ENCODE assay signal across 9 cellular contexts in the genomic region with DNA sequence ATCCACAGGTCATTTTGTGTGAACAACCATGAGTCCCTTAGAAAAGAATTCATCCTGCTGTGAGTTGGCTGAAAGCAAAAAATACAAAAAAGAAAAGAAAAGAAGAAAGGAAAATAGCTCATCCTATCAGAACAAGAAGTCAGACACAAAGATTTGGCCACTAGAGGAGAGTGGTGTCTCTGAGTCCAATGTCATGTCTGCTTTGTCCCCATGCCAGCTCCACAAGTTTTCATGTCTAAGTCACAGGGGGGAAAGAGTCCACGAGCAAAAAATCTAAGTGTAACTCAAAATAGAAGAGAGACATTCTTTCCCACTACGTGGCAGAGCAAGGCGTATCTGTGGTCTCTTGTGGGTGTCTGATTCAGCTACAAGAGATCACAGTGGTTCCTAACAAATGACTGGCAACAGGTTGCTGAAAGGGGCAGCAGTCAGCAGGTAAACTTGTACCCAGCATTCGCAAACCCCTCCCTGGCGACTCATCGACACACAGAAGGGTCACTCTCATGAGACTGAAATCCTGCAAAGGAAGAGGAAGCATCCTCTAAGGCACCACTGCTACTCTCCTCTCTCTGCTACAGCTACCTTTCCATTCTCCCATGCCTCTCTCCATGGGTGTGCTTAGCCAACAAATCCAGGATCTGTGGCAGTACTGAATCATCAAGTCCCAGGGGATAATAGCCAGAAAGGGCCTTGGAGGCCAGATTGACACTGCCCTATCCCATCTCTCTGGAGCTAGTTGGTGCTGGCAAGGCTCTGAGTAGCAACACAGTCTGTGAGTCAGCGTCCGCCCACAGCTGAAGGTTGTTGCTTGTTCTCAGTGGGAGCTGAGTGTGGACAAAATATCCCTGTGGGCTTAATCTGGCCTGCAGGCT.
A peak's percentile ranks its signal among the peaks of the same experiment; 100 is the strongest.
DNase-seq lines count a peak whose midpoint lies in the region; ATAC-seq, FAIRE-seq and TF ChIP-seq lines count a peak whose summit lies in the region.
"Had no signal": no experiment of that assay in that cellular context is flagged by ENCODE, and none has a peak within 500 bp of the region (broad histone marks: within the 10 kb centered on the region; RNA-seq: fewer than 3 reads in every experiment).

No MANE protein-coding gene starts in this region.

- no peak overlapping the region for H3K27ac Mint-ChIP-seq in WTC11

- H3K9me3 Mint-ChIP-seq in WTC11: peaks cover 2% of the 10 kb centered on the region; the same call in 1 of the 2 replicates

- H3K4me1 Mint-ChIP-seq in WTC11: peaks cover 11% of the 10 kb centered on the region

- H3K27me3 ChIP-seq in breast epithelium: no peaks in the 10 kb centered on the region

- H3K36me3 ChIP-seq in breast epithelium (no peaks in the 10 kb centered on the region), mucosa of descending colon (ENCODE audit: low read depth) (no peaks in the 10 kb centered on the region)

- H3K4me3 ChIP-seq in breast epithelium: no peak overlapping the region
- no peak overlapping the region for H3K4me3 ChIP-seq in mucosa of descending colon

- no peak overlapping the region for H3K4me3 Mint-ChIP-seq in WTC11

- H3K4me1 ChIP-seq in breast epithelium: no peaks in the 10 kb centered on the region
- H3K4me1 ChIP-seq in mucosa of descending colon (ENCODE audit: low read depth): peaks cover 7% of the 10 kb centered on the region

- CTCF ChIA-PET in WTC11 (lab: Charles Lee): interaction anchor here (0.8 to 1.8 kb wide), 7 partner anchors 31 to 139 kb away, joined by 3 to 7 read pairs (median 3); a partner anchor contains a TSS

- H3K27ac ChIP-seq in breast epithelium: peak overlapping the region; percentile 69 to 80

- TF ChIP-seq POLR2A in breast epithelium (IDR thresholded peaks at IDR 0.05): no peak

- H3K27me3 Mint-ChIP-seq in WTC11 (ENCODE audit: low read depth): no peaks in the 10 kb centered on the region

- intact Hi-C loops in breast epithelium (cut with DNase I; ENCODE audit: low total_unique reads): no loop called here
- intact Hi-C loops in mucosa of descending colon (cut with DNase I, micrococcal nuclease): no loop called here

- DNase-seq in GM18507 (ENCODE audit: extremely low spot score, insufficient read length, low read depth) (no peak), WTC11 (ENCODE audit: low spot score) (no peak), breast epithelium (ENCODE audit: low spot score in 2 of 2) (peak in 1 of 2 donors; percentile 18), mucosa of descending colon (no peak), NCI-H510A (lab: John Stamatoyannopoulos, UW) (no peak), NCI-H2171 (lab: John Stamatoyannopoulos, UW) (no peak)
- DNase-seq in stimulated activated CD8-positive, alpha-beta memory T cell treated with anti-CD3 and anti-CD28 coated beads, Interleukin-7, amount 100 ng/mL, for 4 hours (ENCODE audit: low read depth in 2 of 2): peak; percentile 68

- ATAC-seq in HG03442 (IDR thresholded peaks at IDR 0.05; ENCODE audit: unreplicated experiment) (peak; percentile 17), WTC11 (peak; percentile 72), mucosa of descending colon (peak; percentile 60)

- TF ChIP-seq CTCF in WTC11 (IDR thresholded peaks at IDR 0.05) (no peak), breast epithelium (IDR thresholded peaks at IDR 0.05) (no peak), mucosa of descending colon (IDR thresholded peaks at IDR 0.05) (no peak)

- POLR2A ChIA-PET in WTC11 (lab: Charles Lee): no interaction called here

- no peaks in the 10 kb centered on the region for H3K36me3 Mint-ChIP-seq in WTC11

- H3K9me3 ChIP-seq in breast epithelium: no peaks in the 10 kb centered on the region
- no peaks in the 10 kb centered on the region for H3K9me3 ChIP-seq in mucosa of descending colon

- FAIRE-seq in GM18507 (lab: Jason Lieb, UNC): peak; percentile 74
- FAIRE-seq: frontal cortex had no signal

TF ChIP-seq in WTC11, 78 proteins besides CTCF, POLR2A, EP300 and RAD21:
- TF ChIP-seq SMAD4 (CRISPR knock-in tag; IDR thresholded peaks at IDR 0.05): no peak
- no peak for TF ChIP-seq TEAD1 (CRISPR knock-in tag; IDR thresholded peaks at IDR 0.05)
- TF ChIP-seq, protein P1, sequence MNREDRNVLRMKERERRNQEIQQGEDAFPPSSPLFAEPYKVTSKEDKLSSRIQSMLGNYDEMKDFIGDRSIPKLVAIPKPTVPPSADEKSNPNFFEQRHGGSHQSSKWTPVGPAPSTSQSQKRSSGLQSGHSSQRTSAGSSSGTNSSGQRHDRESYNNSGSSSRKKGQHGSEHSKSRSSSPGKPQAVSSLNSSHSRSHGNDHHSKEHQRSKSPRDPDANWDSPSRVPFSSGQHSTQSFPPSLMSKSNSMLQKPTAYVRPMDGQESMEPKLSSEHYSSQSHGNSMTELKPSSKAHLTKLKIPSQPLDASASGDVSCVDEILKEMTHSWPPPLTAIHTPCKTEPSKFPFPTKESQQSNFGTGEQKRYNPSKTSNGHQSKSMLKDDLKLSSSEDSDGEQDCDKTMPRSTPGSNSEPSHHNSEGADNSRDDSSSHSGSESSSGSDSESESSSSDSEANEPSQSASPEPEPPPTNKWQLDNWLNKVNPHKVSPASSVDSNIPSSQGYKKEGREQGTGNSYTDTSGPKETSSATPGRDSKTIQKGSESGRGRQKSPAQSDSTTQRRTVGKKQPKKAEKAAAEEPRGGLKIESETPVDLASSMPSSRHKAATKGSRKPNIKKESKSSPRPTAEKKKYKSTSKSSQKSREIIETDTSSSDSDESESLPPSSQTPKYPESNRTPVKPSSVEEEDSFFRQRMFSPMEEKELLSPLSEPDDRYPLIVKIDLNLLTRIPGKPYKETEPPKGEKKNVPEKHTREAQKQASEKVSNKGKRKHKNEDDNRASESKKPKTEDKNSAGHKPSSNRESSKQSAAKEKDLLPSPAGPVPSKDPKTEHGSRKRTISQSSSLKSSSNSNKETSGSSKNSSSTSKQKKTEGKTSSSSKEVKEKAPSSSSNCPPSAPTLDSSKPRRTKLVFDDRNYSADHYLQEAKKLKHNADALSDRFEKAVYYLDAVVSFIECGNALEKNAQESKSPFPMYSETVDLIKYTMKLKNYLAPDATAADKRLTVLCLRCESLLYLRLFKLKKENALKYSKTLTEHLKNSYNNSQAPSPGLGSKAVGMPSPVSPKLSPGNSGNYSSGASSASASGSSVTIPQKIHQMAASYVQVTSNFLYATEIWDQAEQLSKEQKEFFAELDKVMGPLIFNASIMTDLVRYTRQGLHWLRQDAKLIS (CRISPR knock-in tag; IDR thresholded peaks at IDR 0.05; ENCODE audit: borderline replicate concordance): no peak
- TF ChIP-seq RORB (CRISPR knock-in tag; IDR thresholded peaks at IDR 0.05): no peak

Comparison
In these comparisons a context has a peak if more than half of its experiments do, and no peak if none do; other contexts are left out.
1. DNase-seq: peak in stimulated activated CD8-positive, alpha-beta memory T cell treated with anti-CD3 and anti-CD28 coated beads, Interleukin-7, amount 100 ng/mL, for 4 hours (2 of 2); none in GM18507 (single experiment), WTC11 (single experiment), mucosa of descending colon (0 of 3), NCI-H510A (single experiment) and NCI-H2171 (single experiment).
2. ATAC-seq: peak in every context shown above with its lines; median percentile 72 in WTC11; 60 in mucosa of descending colon; 17 in HG03442.